24 cellular contexts compared by ENCODE assay signal in genomic region chr7:70711441-70711840, GRCh38.
DNase-seq lines count a peak whose midpoint lies in the region; ATAC-seq, FAIRE-seq and TF ChIP-seq lines count a peak whose summit lies in the region.
"Had no signal": no experiment of that assay in that cellular context is flagged by ENCODE, and none has a peak within 500 bp of the region (broad histone marks: within the 10 kb centered on the region; RNA-seq: fewer than 3 reads in every experiment).

No MANE protein-coding gene starts in this region.

- no peak for TF ChIP-seq POLR2A in esophagus squamous epithelium (IDR thresholded peaks at IDR 0.05)

- intact Hi-C loops in heart right ventricle (cut with DNase I), result no loop called here
- intact Hi-C loops in Right ventricle myocardium inferior (cut with DNase I), result no loop called here
- intact Hi-C loops in esophagus squamous epithelium (cut with DNase I), result no loop called here

- peak overlapping the region; percentile 37 for H3K27ac Mint-ChIP-seq in type B pancreatic cell
- H3K27ac Mint-ChIP-seq: activated CD4-positive, alpha-beta memory T cell treated with anti-CD3 and anti-CD28 coated beads, Interleukin-2, amount 10 ng/mL, durations not matched to agents 7 days and 5 days; mesothelial cell of epicardium; nephron had no signal

- H3K27ac ChIP-seq in heart right ventricle (no peak overlapping the region), esophagus squamous epithelium (peak overlapping the region in 3 of 4 donors; percentile 63 to 77 (median 77))
- H3K27ac ChIP-seq: vagina had no signal

- peak overlapping the region; percentile 30 for H3K4me3 Mint-ChIP-seq in type B pancreatic cell
- H3K4me3 Mint-ChIP-seq: activated CD4-positive, alpha-beta memory T cell treated with anti-CD3 and anti-CD28 coated beads, Interleukin-2, amount 10 ng/mL, durations not matched to agents 7 days and 5 days; CD4-positive, CD25-positive, alpha-beta regulatory T cell; mesothelial cell of epicardium; nephron had no signal

- H3K27me3 ChIP-seq in heart right ventricle (no peaks in the 10 kb centered on the region), esophagus squamous epithelium (no peaks in the 10 kb centered on the region)
- H3K27me3 ChIP-seq: pancreas, vagina had no signal

- DNase-seq in heart right ventricle (peak in 1 of 2 donors; percentile 8), Right ventricle myocardium inferior (ENCODE audit: missing footprints) (no peak), NCI-H510A treated with DMSO at 0.1 percent for 48 hours (lab: John Stamatoyannopoulos, UW) (peak; percentile 62), esophagus squamous epithelium (lab: John Stamatoyannopoulos, UW) (no peak), type B pancreatic cell (ENCODE audit: extremely low spot score, unreplicated experiment) (no peak), urothelium cell line (ENCODE audit: low spot score) (no peak)
- DNase-seq: activated CD4-positive, alpha-beta memory T cell treated with anti-CD3 and anti-CD28 coated beads, Interleukin-2, amount 10 ng/mL, durations not matched to agents 7 days and 5 days; activated gamma-delta T cell treated with Interleukin-2 at 50 U/mL for 16 hours; activated T-cell treated with anti-CD3 and anti-CD28 coated beads for 4 hours; CD4-positive, CD25-positive, alpha-beta regulatory T cell; DMS79; glutamatergic neuron; MM.1S; NCI-H1694; pancreas; RPMI8226 had no signal

- 73 to 82% methylated on average over 10 of the region's 10 CpGs for WGBS in heart right ventricle, 2 donors
- 66 to 92% methylated on average over 8 to 10 of the region's 10 CpGs for WGBS in esophagus squamous epithelium, 2 donors

- H3K4me1 Mint-ChIP-seq in type B pancreatic cell (ENCODE audit: unreplicated experiment), result peaks cover 33% of the 10 kb centered on the region
- H3K4me1 Mint-ChIP-seq: CD4-positive, CD25-positive, alpha-beta regulatory T cell had no signal

- H3K27me3 Mint-ChIP-seq in type B pancreatic cell, result no peaks in the 10 kb centered on the region
- H3K27me3 Mint-ChIP-seq: activated CD4-positive, alpha-beta memory T cell treated with anti-CD3 and anti-CD28 coated beads, Interleukin-2, amount 10 ng/mL, durations not matched to agents 7 days and 5 days; brain had no signal

- TF ChIP-seq CTCF in heart right ventricle (IDR thresholded peaks at IDR 0.05), result no peak
- TF ChIP-seq CTCF in esophagus squamous epithelium (IDR thresholded peaks at IDR 0.05), result no peak
- TF ChIP-seq CTCF in type B pancreatic cell (conservative IDR thresholded peaks at IDR 0.05), result no peak

- H3K4me3 ChIP-seq in heart right ventricle, result no peak overlapping the region
- H3K4me3 ChIP-seq in esophagus squamous epithelium, result no peak overlapping the region
- H3K4me3 ChIP-seq: HAP-1, K562, pancreas, vagina had no signal

- peaks cover 0 to 31% (median 10%) of the 10 kb centered on the region in 9 donors for H3K4me1 ChIP-seq in heart right ventricle
- peaks cover 18 to 75% (median 27%) of the 10 kb centered on the region in 3 donors for H3K4me1 ChIP-seq in esophagus squamous epithelium

- peaks cover 0 to 16% (median 0%) of the 10 kb centered on the region in 11 donors for H3K9me3 ChIP-seq in heart right ventricle
- no peaks in the 10 kb centered on the region for H3K9me3 ChIP-seq in esophagus squamous epithelium
- H3K9me3 ChIP-seq: HAP-1, pancreas, vagina had no signal

- FAIRE-seq in urothelium cell line (lab: Jason Lieb, UNC), result no peak
- FAIRE-seq: colon, K562, pancreas had no signal

- H3K9me3 Mint-ChIP-seq in type B pancreatic cell, result peaks cover 14% of the 10 kb centered on the region

- H3K36me3 Mint-ChIP-seq in type B pancreatic cell, result peaks cover 26% of the 10 kb centered on the region
- H3K36me3 Mint-ChIP-seq: CD4-positive, CD25-positive, alpha-beta regulatory T cell had no signal

- no peaks in the 10 kb centered on the region for H3K36me3 ChIP-seq in heart right ventricle
- no peaks in the 10 kb centered on the region for H3K36me3 ChIP-seq in esophagus squamous epithelium
- H3K36me3 ChIP-seq: HAP-1, pancreas, vagina had no signal

- ATAC-seq in heart right ventricle (peak in 6 of 8 donors; percentile 20 to 70 (median 41)), Right ventricle myocardium inferior (no peak), HG03442 (IDR thresholded peaks at IDR 0.05; ENCODE audit: unreplicated experiment) (no peak)
- ATAC-seq: K562, pancreas had no signal

Comparison
In these comparisons a context has a peak if more than half of its experiments do, and no peak if none do; other contexts are left out.
1. ATAC-seq: peak in heart right ventricle (6 of 8); none in Right ventricle myocardium inferior (single experiment) and HG03442 (single experiment).
2. H3K27ac ChIP-seq: peak in esophagus squamous epithelium (3 of 4); none in heart right ventricle (0 of 10).